Comparison of ENCODE assay signal across 14 cellular contexts in the genomic region with DNA sequence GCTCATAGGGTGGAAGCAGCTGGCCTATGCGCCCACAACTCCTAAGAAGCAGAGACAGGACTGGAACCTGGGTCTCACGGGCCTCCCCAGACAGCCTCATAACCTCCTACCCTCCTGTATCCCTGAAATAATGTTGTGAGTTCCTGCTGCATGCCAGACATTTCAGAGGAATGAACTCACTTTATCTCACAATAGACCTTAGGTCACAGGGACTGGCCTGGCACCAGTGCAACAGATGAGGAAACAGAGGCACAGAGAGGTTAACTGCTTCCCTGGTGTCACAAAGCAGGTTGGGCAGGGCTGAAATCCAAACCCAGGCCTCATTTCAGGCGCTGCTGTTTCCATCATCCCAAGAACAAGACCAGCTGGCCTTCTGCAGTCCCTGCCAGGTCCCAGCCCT. TPM values are rescaled to one million over a fixed set of nuclear protein-coding genes. Genes with fewer than 3 reads are reported as not detected.
DNase-seq lines count a peak whose midpoint lies in the region; ATAC-seq lines count a peak whose summit lies in the region.
"Had no signal": no experiment of that assay in that cellular context is flagged by ENCODE, and none has a peak within 500 bp of the region (broad histone marks: within the 10 kb centered on the region; RNA-seq: fewer than 3 reads in every experiment).

No MANE protein-coding gene starts in this region.

- no peak overlapping the region for H3K27ac Mint-ChIP-seq in stimulated activated naive B cell treated with anti-CD40 and anti-IgM and Interleukin-4, amounts not matched to agents 10 μg/mL and 1 μg/mL and 100 μg/mL, for 72 hours

- H3K9me3 Mint-ChIP-seq in stimulated activated naive B cell treated with anti-CD40 and anti-IgM and Interleukin-4, amounts not matched to agents 10 μg/mL and 1 μg/mL and 100 μg/mL, for 72 hours: no peaks in the 10 kb centered on the region
- H3K9me3 Mint-ChIP-seq: central memory CD8-positive, alpha-beta T cell had no signal

- peaks cover 61 to 71% of the 10 kb centered on the region in 2 donors for H3K4me1 Mint-ChIP-seq in stimulated activated naive B cell treated with anti-CD40 and anti-IgM and Interleukin-4, amounts not matched to agents 10 μg/mL and 1 μg/mL and 100 μg/mL, for 72 hours

- intact Hi-C loops in left colon (cut with DNase I, micrococcal nuclease): no loop called here

- H3K4me3 Mint-ChIP-seq in stimulated activated naive B cell treated with anti-CD40 and anti-IgM and Interleukin-4, amounts not matched to agents 10 μg/mL and 1 μg/mL and 100 μg/mL, for 72 hours: no peak overlapping the region
- H3K4me3 Mint-ChIP-seq: central memory CD8-positive, alpha-beta T cell had no signal

- DNase-seq in EL: peak; percentile 58
- DNase-seq in NT2/D1 (ENCODE audit: low read depth, low spot score): no peak
- DNase-seq in fibroblast of peridontal ligament (ENCODE audit: extremely low read depth): peak; percentile 23
- DNase-seq in pulmonary artery endothelial cell (ENCODE audit: low read depth, low spot score): peak; percentile 52
- DNase-seq in stimulated activated naive B cell treated with anti-CD40 and anti-IgM and Interleukin-4, amounts not matched to agents 10 μg/mL and 1 μg/mL and 100 μg/mL, for 72 hours: no peak
- DNase-seq in left colon: no peak
- DNase-seq: activated naive CD4-positive, alpha-beta T cell treated with Interleukin-2 at 50 U/mL for 16 hours; MV-4-11; NCI-H2171 treated with DMSO at 0.1 percent for 48 hours; SK-N-SH; thyroid gland had no signal

- no peaks in the 10 kb centered on the region for H3K9me3 ChIP-seq in NT2/D1 (ENCODE audit: insufficient read depth, low read length)
- H3K9me3 ChIP-seq: prostate gland, SK-N-SH, thyroid gland had no signal

- peaks cover 5% of the 10 kb centered on the region for H3K27me3 ChIP-seq in NT2/D1 (ENCODE audit: insufficient read depth, insufficient read length)
- H3K27me3 ChIP-seq: thyroid gland had no signal

- peaks cover 46% of the 10 kb centered on the region for H3K36me3 ChIP-seq in NT2/D1 (ENCODE audit: insufficient read depth, insufficient read length, low read length)
- H3K36me3 ChIP-seq: prostate gland had no signal

- H3K27me3 Mint-ChIP-seq in stimulated activated naive B cell treated with anti-CD40 and anti-IgM and Interleukin-4, amounts not matched to agents 10 μg/mL and 1 μg/mL and 100 μg/mL, for 72 hours: no peaks in the 10 kb centered on the region

- H3K4me3 ChIP-seq in NT2/D1 (ENCODE audit: insufficient read length, low read depth): no peak overlapping the region
- H3K4me3 ChIP-seq: prostate gland, thyroid gland had no signal

- H3K4me1 ChIP-seq in NT2/D1 (ENCODE audit: insufficient read depth, insufficient read length): peaks cover 28% of the 10 kb centered on the region
- H3K4me1 ChIP-seq: prostate gland had no signal

- ATAC-seq in stimulated activated naive B cell treated with anti-CD40 and anti-IgM and Interleukin-4, amounts not matched to agents 10 μg/mL and 1 μg/mL and 100 μg/mL, for 72 hours (replicated peaks): no peak
- ATAC-seq in left colon: no peak
- ATAC-seq in GM19351 (IDR thresholded peaks at IDR 0.05; ENCODE audit: unreplicated experiment): no peak

- peak overlapping the region; percentile 52 for H3K9ac ChIP-seq in NT2/D1 (ENCODE audit: insufficient read length, low read depth)
- H3K9ac ChIP-seq: SK-N-SH had no signal

- peaks cover 3 to 16% of the 10 kb centered on the region in 2 donors for H3K36me3 Mint-ChIP-seq in stimulated activated naive B cell treated with anti-CD40 and anti-IgM and Interleukin-4, amounts not matched to agents 10 μg/mL and 1 μg/mL and 100 μg/mL, for 72 hours

RNA-seq across cellular contexts. Expression of gene PHETA1, which starts 5.3 kb away (rescaled TPM):
- total RNA-seq in pulmonary artery endothelial cell (7.5 and 10.2 TPM in 2 replicates), left colon (10 to 100 TPM; 27.9 to 39.1 TPM)

RNA-seq across cellular contexts. Expression of gene SH2B3, which starts 42.1 kb away (rescaled TPM):
- total RNA-seq in pulmonary artery endothelial cell (66.9 and 79.4 TPM in 2 replicates), left colon (10 to 100 TPM; 22.9 to 27.1 TPM)

Comparison
In these comparisons a context has a peak if more than half of its experiments do, and no peak if none do; other contexts are left out.
1. DNase-seq: peak in EL (single experiment), fibroblast of peridontal ligament (single experiment) and pulmonary artery endothelial cell (single experiment); none in NT2/D1 (single experiment), stimulated activated naive B cell treated with anti-CD40 and anti-IgM and Interleukin-4, amounts not matched to agents 10 μg/mL and 1 μg/mL and 100 μg/mL, for 72 hours (single experiment) and left colon (0 of 2).